In the genomic region with DNA sequence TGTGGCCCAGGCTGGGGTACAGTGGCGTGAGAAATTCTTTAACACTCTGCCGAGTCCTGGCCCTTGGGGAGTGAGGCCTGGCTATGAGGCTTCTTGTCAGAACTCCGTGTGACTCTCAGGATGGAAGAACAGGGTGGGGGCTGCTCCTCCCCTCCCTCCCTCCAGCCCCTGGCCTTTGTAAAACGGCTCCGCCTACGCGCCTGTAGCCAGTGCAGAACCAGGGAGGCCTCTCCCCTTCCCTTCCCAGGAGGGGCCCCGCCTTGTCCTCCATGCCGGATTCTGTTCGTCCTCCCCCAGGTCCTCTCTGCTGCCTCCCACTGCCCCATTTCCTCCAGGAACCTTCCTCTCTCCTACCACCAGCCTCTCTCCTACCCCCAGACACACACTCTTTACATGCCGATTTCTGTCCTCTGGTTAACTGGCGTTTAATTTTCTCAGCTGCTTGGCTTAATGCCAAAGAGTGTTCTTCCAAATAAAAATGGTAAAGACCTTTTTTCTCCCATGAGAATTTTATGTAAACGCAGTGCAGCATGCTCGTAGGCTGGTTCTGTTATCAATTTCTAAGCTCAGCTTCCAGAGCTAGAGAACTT, we compare ENCODE assay signal across 1 cellular context.
TF ChIP-seq lines count a peak whose summit lies in the region.

No MANE protein-coding gene starts in this region.

TF ChIP-seq in HEK293, 187 proteins besides CTCF, POLR2A, EP300 and RAD21 (continued from another document):
- TF ChIP-seq, protein P1, sequence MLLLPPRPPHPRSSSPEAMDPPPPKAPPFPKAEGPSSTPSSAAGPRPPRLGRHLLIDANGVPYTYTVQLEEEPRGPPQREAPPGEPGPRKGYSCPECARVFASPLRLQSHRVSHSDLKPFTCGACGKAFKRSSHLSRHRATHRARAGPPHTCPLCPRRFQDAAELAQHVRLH (tag by site-specific recombination; IDR thresholded peaks at IDR 0.05) = no peak
- TF ChIP-seq SP3 (tag by site-specific recombination; IDR thresholded peaks at IDR 0.05) (peak; percentile 81), ZNF48 (tag by site-specific recombination; IDR thresholded peaks at IDR 0.05) (no peak), MYNN (tag by site-specific recombination; IDR thresholded peaks at IDR 0.05; ENCODE audit: borderline replicate concordance) (no peak)
- TF ChIP-seq, protein P2, sequence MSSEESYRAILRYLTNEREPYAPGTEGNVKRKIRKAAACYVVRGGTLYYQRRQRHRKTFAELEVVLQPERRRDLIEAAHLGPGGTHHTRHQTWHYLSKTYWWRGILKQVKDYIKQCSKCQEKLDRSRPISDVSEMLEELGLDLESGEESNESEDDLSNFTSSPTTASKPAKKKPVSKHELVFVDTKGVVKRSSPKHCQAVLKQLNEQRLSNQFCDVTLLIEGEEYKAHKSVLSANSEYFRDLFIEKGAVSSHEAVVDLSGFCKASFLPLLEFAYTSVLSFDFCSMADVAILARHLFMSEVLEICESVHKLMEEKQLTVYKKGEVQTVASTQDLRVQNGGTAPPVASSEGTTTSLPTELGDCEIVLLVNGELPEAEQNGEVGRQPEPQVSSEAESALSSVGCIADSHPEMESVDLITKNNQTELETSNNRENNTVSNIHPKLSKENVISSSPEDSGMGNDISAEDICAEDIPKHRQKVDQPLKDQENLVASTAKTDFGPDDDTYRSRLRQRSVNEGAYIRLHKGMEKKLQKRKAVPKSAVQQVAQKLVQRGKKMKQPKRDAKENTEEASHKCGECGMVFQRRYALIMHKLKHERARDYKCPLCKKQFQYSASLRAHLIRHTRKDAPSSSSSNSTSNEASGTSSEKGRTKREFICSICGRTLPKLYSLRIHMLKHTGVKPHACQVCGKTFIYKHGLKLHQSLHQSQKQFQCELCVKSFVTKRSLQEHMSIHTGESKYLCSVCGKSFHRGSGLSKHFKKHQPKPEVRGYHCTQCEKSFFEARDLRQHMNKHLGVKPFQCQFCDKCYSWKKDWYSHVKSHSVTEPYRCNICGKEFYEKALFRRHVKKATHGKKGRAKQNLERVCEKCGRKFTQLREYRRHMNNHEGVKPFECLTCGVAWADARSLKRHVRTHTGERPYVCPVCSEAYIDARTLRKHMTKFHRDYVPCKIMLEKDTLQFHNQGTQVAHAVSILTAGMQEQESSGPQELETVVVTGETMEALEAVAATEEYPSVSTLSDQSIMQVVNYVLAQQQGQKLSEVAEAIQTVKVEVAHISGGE (tag by site-specific recombination; conservative IDR thresholded peaks at IDR 0.05; ENCODE audit: low read depth) = no peak
- TF ChIP-seq, protein P3, sequence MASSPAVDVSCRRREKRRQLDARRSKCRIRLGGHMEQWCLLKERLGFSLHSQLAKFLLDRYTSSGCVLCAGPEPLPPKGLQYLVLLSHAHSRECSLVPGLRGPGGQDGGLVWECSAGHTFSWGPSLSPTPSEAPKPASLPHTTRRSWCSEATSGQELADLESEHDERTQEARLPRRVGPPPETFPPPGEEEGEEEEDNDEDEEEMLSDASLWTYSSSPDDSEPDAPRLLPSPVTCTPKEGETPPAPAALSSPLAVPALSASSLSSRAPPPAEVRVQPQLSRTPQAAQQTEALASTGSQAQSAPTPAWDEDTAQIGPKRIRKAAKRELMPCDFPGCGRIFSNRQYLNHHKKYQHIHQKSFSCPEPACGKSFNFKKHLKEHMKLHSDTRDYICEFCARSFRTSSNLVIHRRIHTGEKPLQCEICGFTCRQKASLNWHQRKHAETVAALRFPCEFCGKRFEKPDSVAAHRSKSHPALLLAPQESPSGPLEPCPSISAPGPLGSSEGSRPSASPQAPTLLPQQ (tag by site-specific recombination; IDR thresholded peaks at IDR 0.05) = peak; percentile 96
